Comparison of ENCODE assay signal across 14 cellular contexts in genomic region chr5:67203701-67204074, GRCh38. TPM values are rescaled to one million over a fixed set of nuclear protein-coding genes. Genes with fewer than 3 reads are reported as not detected.
DNase-seq lines count a peak whose midpoint lies in the region; ATAC-seq lines count a peak whose summit lies in the region.
"Had no signal": no experiment of that assay in that cellular context is flagged by ENCODE, and none has a peak within 500 bp of the region (broad histone marks: within the 10 kb centered on the region; RNA-seq: fewer than 3 reads in every experiment).

No MANE protein-coding gene starts in this region.

- CTCF ChIA-PET in CD8-positive, alpha-beta memory T cell (lab: Charles Lee): interaction anchor here (1.6 to 14.5 kb wide), 2 partner anchors 10 to 41 kb away, joined by 5 to 342 read pairs; no protein-coding TSS in a partner anchor

- H3K27ac Mint-ChIP-seq in CD8-positive, alpha-beta memory T cell: peak overlapping the region in 6 of 8 donors; percentile 62 to 90 (median 72)
- H3K27ac Mint-ChIP-seq in dendritic cell treated with granulocyte-macrophage colony-stimulating factor and Interleukin-4, amounts not matched to agents 40 ng/mL and 50 ng/mL, for 4 days: peak overlapping the region; percentile 76

- H4K20me1 ChIP-seq in BLaER1: no peaks in the 10 kb centered on the region

- no peak overlapping the region for H3K4me3 ChIP-seq in BLaER1
- H3K4me3 ChIP-seq in CD8-positive, alpha-beta memory T cell (ENCODE audit: low read length): no peak overlapping the region
- H3K4me3 ChIP-seq: SK-N-MC had no signal

- DNase-seq in CD8-positive, alpha-beta memory T cell: no peak
- DNase-seq in NCI-H187 treated with DMSO at 0.1 percent for 48 hours (lab: John Stamatoyannopoulos, UW) (peak; percentile 48), islet precursor cell (no peak)
- DNase-seq: H7, kidney, NCI-H510A had no signal

- no peaks in the 10 kb centered on the region for H3K36me3 ChIP-seq in BLaER1
- no peaks in the 10 kb centered on the region for H3K36me3 ChIP-seq in CD8-positive, alpha-beta memory T cell (ENCODE audit: insufficient read depth, low read length)

- H3K4me2 ChIP-seq in BLaER1: peak overlapping the region; percentile 66

- no peak overlapping the region for H3K27ac ChIP-seq in BLaER1
- no peak overlapping the region for H3K27ac ChIP-seq in CD8-positive, alpha-beta memory T cell (ENCODE audit: low read depth, low read length)
- H3K27ac ChIP-seq: C4-2B, SK-N-MC had no signal

- H3K27me3 Mint-ChIP-seq in CD8-positive, alpha-beta memory T cell: no peaks in the 10 kb centered on the region
- no peaks in the 10 kb centered on the region for H3K27me3 Mint-ChIP-seq in dendritic cell treated with granulocyte-macrophage colony-stimulating factor and Interleukin-4, amounts not matched to agents 40 ng/mL and 50 ng/mL, for 4 days

- H3K4me1 ChIP-seq in BLaER1: peaks cover 83% of the 10 kb centered on the region
- H3K4me1 ChIP-seq in CD8-positive, alpha-beta memory T cell (ENCODE audit: insufficient read depth, low read length): peaks cover 71% of the 10 kb centered on the region

- no peaks in the 10 kb centered on the region for H3K27me3 ChIP-seq in BLaER1
- no peaks in the 10 kb centered on the region for H3K27me3 ChIP-seq in CD8-positive, alpha-beta memory T cell (ENCODE audit: insufficient read depth, low read length, poor library complexity, severe bottlenecking)

- peaks cover 76 to 98% (median 94%) of the 10 kb centered on the region in 3 donors for H3K4me1 Mint-ChIP-seq in CD8-positive, alpha-beta memory T cell
- peaks cover 78% of the 10 kb centered on the region for H3K4me1 Mint-ChIP-seq in dendritic cell treated with granulocyte-macrophage colony-stimulating factor and Interleukin-4, amounts not matched to agents 40 ng/mL and 50 ng/mL, for 4 days (ENCODE audit: low read depth)

- intact Hi-C loops in dendritic cell treated with granulocyte-macrophage colony-stimulating factor and Interleukin-4, amounts not matched to agents 40 ng/mL and 50 ng/mL, for 4 days (cut with micrococcal nuclease): loop anchor here (10.0 kb wide), 2 partner anchors 209 to 389 kb away; no protein-coding TSS in a partner anchor

- POLR2A ChIA-PET in CD8-positive, alpha-beta memory T cell (lab: Charles Lee): interaction anchor here (1.7 kb wide), 1 partner anchor 37 kb away, joined by 6 read pairs; no protein-coding TSS in a partner anchor

- peaks cover 0 to 14% (median 4%) of the 10 kb centered on the region in 3 donors for H3K36me3 Mint-ChIP-seq in CD8-positive, alpha-beta memory T cell
- H3K36me3 Mint-ChIP-seq in dendritic cell treated with granulocyte-macrophage colony-stimulating factor and Interleukin-4, amounts not matched to agents 40 ng/mL and 50 ng/mL, for 4 days (ENCODE audit: low read depth): no peaks in the 10 kb centered on the region

- H3K4me3 Mint-ChIP-seq in CD8-positive, alpha-beta memory T cell: no peak overlapping the region
- H3K4me3 Mint-ChIP-seq in dendritic cell treated with granulocyte-macrophage colony-stimulating factor and Interleukin-4, amounts not matched to agents 40 ng/mL and 50 ng/mL, for 4 days: no peak overlapping the region

- peaks cover 0 to 4% (median 3%) of the 10 kb centered on the region in 5 donors for H3K9me3 Mint-ChIP-seq in CD8-positive, alpha-beta memory T cell
- H3K9me3 Mint-ChIP-seq in dendritic cell treated with granulocyte-macrophage colony-stimulating factor and Interleukin-4, amounts not matched to agents 40 ng/mL and 50 ng/mL, for 4 days: no peaks in the 10 kb centered on the region

- H3K9ac ChIP-seq in BLaER1: no peak overlapping the region

- no peaks in the 10 kb centered on the region for H3K9me3 ChIP-seq in BLaER1
- H3K9me3 ChIP-seq in CD8-positive, alpha-beta memory T cell (ENCODE audit: low read length): no peaks in the 10 kb centered on the region

- ATAC-seq in HG03280 (IDR thresholded peaks at IDR 0.05; ENCODE audit: unreplicated experiment): no peak
- ATAC-seq in HG03439 (IDR thresholded peaks at IDR 0.05; ENCODE audit: unreplicated experiment): no peak
- ATAC-seq in esophagus mucosa: no peak

RNA-seq across cellular contexts. Expression of gene CD180, which starts 7.1 kb away (rescaled TPM):
- under 1 TPM; 0.24 to 0.27 TPM for total RNA-seq in CD8-positive, alpha-beta memory T cell
- polyA plus RNA-seq in CD8-positive, alpha-beta memory T cell: not detected
- 0.24 TPM for total RNA-seq in esophagus mucosa
- total RNA-seq: dermis microvascular lymphatic vessel endothelial cell, H7 had no signal
